1 cellular context compared by ENCODE assay signal in the genomic region with DNA sequence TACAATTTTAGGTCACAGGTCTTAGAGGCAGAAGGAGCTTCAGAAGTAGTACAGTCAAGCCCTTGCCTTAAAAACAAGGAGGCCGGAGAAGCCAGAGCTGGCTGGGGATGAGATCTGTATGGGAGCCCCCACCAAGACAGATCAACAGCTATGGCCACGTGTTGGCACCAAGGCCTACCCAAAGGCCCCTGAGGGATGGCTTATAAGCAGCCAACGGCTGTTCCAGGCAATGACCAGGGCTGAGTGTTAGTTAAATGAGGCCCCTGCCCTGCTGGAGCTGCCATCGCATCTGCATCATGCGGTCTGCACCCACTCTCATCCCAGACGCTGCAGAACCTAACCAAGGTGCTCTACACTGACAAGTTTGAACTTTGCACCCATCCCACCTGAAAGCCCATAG.
TF ChIP-seq lines count a peak whose summit lies in the region.

No MANE protein-coding gene starts in this region.

TF ChIP-seq in HepG2, 621 proteins besides CTCF, POLR2A, EP300 and RAD21:
- TF ChIP-seq, protein P1, sequence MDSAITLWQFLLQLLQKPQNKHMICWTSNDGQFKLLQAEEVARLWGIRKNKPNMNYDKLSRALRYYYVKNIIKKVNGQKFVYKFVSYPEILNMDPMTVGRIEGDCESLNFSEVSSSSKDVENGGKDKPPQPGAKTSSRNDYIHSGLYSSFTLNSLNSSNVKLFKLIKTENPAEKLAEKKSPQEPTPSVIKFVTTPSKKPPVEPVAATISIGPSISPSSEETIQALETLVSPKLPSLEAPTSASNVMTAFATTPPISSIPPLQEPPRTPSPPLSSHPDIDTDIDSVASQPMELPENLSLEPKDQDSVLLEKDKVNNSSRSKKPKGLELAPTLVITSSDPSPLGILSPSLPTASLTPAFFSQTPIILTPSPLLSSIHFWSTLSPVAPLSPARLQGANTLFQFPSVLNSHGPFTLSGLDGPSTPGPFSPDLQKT (CRISPR knock-in tag; IDR thresholded peaks at IDR 0.05; ENCODE audit: borderline replicate concordance): no peak
- TF ChIP-seq, protein P2, sequence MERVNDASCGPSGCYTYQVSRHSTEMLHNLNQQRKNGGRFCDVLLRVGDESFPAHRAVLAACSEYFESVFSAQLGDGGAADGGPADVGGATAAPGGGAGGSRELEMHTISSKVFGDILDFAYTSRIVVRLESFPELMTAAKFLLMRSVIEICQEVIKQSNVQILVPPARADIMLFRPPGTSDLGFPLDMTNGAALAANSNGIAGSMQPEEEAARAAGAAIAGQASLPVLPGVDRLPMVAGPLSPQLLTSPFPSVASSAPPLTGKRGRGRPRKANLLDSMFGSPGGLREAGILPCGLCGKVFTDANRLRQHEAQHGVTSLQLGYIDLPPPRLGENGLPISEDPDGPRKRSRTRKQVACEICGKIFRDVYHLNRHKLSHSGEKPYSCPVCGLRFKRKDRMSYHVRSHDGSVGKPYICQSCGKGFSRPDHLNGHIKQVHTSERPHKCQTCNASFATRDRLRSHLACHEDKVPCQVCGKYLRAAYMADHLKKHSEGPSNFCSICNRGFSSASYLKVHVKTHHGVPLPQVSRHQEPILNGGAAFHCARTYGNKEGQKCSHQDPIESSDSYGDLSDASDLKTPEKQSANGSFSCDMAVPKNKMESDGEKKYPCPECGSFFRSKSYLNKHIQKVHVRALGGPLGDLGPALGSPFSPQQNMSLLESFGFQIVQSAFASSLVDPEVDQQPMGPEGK (CRISPR knock-in tag; IDR thresholded peaks at IDR 0.05): no peak
- TF ChIP-seq JDP2 (CRISPR knock-in tag; IDR thresholded peaks at IDR 0.05; ENCODE audit: borderline replicate concordance) (no peak), KDM5A (IDR thresholded peaks at IDR 0.05; ENCODE audit: borderline replicate concordance, low read length) (no peak), ARNTL (CRISPR knock-in tag; IDR thresholded peaks at IDR 0.05) (no peak), YY1 (IDR thresholded peaks at IDR 0.05; ENCODE audit: insufficient read depth, insufficient replicate concordance, low read depth, low read length) (no peak), HNF4A (CRISPR knock-in tag; IDR thresholded peaks at IDR 0.05) (0 out of 2 replicates have a peak, but pooled peaks have one; percentile 5), RBM22 (optimal IDR thresholded peaks at IDR 0.05; ENCODE audit: low read length) (peak; percentile 25), ZFP90 (CRISPR knock-in tag; IDR thresholded peaks at IDR 0.05; ENCODE audit: borderline replicate concordance) (no peak), ZNF441 (CRISPR knock-in tag; IDR thresholded peaks at IDR 0.05; ENCODE audit: borderline replicate concordance) (no peak), KMT2B (CRISPR knock-in tag; IDR thresholded peaks at IDR 0.05) (no peak), CCAR2 (optimal IDR thresholded peaks at IDR 0.05; ENCODE audit: low read depth, low read length) (no peak), TCF7L2 (IDR thresholded peaks at IDR 0.05; ENCODE audit: low read depth, low read length) (no peak), ZNF34 (CRISPR knock-in tag; IDR thresholded peaks at IDR 0.05; ENCODE audit: borderline replicate concordance) (no peak)
- TF ChIP-seq, protein P3, sequence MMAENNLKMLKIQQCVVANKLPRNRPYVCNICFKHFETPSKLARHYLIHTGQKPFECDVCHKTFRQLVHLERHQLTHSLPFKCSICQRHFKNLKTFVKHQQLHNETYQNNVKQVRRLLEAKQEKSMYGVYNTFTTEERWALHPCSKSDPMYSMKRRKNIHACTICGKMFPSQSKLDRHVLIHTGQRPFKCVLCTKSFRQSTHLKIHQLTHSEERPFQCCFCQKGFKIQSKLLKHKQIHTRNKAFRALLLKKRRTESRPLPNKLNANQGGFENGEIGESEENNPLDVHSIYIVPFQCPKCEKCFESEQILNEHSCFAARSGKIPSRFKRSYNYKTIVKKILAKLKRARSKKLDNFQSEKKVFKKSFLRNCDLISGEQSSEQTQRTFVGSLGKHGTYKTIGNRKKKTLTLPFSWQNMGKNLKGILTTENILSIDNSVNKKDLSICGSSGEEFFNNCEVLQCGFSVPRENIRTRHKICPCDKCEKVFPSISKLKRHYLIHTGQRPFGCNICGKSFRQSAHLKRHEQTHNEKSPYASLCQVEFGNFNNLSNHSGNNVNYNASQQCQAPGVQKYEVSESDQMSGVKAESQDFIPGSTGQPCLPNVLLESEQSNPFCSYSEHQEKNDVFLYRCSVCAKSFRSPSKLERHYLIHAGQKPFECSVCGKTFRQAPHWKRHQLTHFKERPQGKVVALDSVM (CRISPR knock-in tag; IDR thresholded peaks at IDR 0.05): no peak
- TF ChIP-seq, protein P4, sequence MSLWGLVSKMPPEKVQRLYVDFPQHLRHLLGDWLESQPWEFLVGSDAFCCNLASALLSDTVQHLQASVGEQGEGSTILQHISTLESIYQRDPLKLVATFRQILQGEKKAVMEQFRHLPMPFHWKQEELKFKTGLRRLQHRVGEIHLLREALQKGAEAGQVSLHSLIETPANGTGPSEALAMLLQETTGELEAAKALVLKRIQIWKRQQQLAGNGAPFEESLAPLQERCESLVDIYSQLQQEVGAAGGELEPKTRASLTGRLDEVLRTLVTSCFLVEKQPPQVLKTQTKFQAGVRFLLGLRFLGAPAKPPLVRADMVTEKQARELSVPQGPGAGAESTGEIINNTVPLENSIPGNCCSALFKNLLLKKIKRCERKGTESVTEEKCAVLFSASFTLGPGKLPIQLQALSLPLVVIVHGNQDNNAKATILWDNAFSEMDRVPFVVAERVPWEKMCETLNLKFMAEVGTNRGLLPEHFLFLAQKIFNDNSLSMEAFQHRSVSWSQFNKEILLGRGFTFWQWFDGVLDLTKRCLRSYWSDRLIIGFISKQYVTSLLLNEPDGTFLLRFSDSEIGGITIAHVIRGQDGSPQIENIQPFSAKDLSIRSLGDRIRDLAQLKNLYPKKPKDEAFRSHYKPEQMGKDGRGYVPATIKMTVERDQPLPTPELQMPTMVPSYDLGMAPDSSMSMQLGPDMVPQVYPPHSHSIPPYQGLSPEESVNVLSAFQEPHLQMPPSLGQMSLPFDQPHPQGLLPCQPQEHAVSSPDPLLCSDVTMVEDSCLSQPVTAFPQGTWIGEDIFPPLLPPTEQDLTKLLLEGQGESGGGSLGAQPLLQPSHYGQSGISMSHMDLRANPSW (CRISPR knock-in tag; IDR thresholded peaks at IDR 0.05; ENCODE audit: borderline replicate concordance): no peak
- TF ChIP-seq, protein P5, sequence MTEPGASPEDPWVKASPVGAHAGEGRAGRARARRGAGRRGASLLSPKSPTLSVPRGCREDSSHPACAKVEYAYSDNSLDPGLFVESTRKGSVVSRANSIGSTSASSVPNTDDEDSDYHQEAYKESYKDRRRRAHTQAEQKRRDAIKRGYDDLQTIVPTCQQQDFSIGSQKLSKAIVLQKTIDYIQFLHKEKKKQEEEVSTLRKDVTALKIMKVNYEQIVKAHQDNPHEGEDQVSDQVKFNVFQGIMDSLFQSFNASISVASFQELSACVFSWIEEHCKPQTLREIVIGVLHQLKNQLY (CRISPR knock-in tag; IDR thresholded peaks at IDR 0.05): no peak
